Comparison of ENCODE assay signal across 24 cellular contexts in genomic region chr10:78718032-78718572, GRCh38.
DNase-seq lines count a peak whose midpoint lies in the region; ATAC-seq and TF ChIP-seq lines count a peak whose summit lies in the region.
"Had no signal": no experiment of that assay in that cellular context is flagged by ENCODE, and none has a peak within 500 bp of the region (broad histone marks: within the 10 kb centered on the region; RNA-seq: fewer than 3 reads in every experiment).

No MANE protein-coding gene starts in this region.

- H4K91ac ChIP-seq in IMR-90 (ENCODE audit: insufficient read depth, low read depth, low read length) (peak overlapping the region; percentile 83; the same call in 1 of the 2 replicates), mesenchymal stem cell (ENCODE audit: low read length) (no peak overlapping the region)

- no peaks in the 10 kb centered on the region for H3K9me3 Mint-ChIP-seq in chondrocyte (ENCODE audit: low read depth)

- H3K36me3 ChIP-seq in IMR-90 (ENCODE audit: control insufficient read depth, insufficient read depth, low read length) (no peaks in the 10 kb centered on the region), mesenchymal stem cell (ENCODE audit: control insufficient read depth in 1 of 2, insufficient read depth in 2 of 2, low read depth in 1 of 2, low read length in 2 of 2) (no peaks in the 10 kb centered on the region), suprapubic skin (no peaks in the 10 kb centered on the region)
- H3K36me3 ChIP-seq: BE2C, Peyer's patch, SJCRH30 had no signal

- no peak overlapping the region for H2AK9ac ChIP-seq in IMR-90 (replicated peaks; ENCODE audit: low read depth, low read length, poor library complexity)

- WGBS in IMR-90 (ENCODE audit: extremely low coverage in 2 of 2, insufficient read length in 1 of 2), 2 experiments: no CpG with 5 or more reads among the region's 2 CpGs
- 60% methylated on average over 2 of the region's 2 CpGs for WGBS in mesenchymal stem cell
- WGBS in suprapubic skin: 100% methylated on average over 2 of the region's 2 CpGs

- H3K9me3 ChIP-seq in AG04450 (ENCODE audit: control insufficient read depth, insufficient read depth, low read length) (peaks cover 3% of the 10 kb centered on the region; the same call in 1 of the 2 replicates), IMR-90 (ENCODE audit: control insufficient read depth, insufficient read depth, low read length) (no peaks in the 10 kb centered on the region), mesenchymal stem cell (ENCODE audit: control insufficient read depth, low read length) (no peaks in the 10 kb centered on the region), suprapubic skin (no peaks in the 10 kb centered on the region)
- H3K9me3 ChIP-seq: BE2C, Peyer's patch, SJCRH30 had no signal

- H3K27me3 Mint-ChIP-seq in chondrocyte (ENCODE audit: low read depth): peaks cover 3% of the 10 kb centered on the region

- H3K27ac Mint-ChIP-seq in chondrocyte (ENCODE audit: unreplicated experiment): peak overlapping the region; percentile 3

- CTCF ChIA-PET in AG04450 (lab: Charles Lee): no interaction called here
- CTCF ChIA-PET in IMR-90 (lab: Yijun Ruan, JAX): interaction anchor here (0.9 kb wide), 1 partner anchor 76 kb away, joined by 4 read pairs; no protein-coding TSS in a partner anchor

- peaks cover 20% of the 10 kb centered on the region for H3K4me1 Mint-ChIP-seq in chondrocyte (ENCODE audit: low read depth)
- H3K4me1 Mint-ChIP-seq: IgD-negative memory B cell had no signal

- in situ Hi-C loops in IMR-90 (cut with MboI; ENCODE audit: low sequenced_read_pairs): no loop called here

- no peaks in the 10 kb centered on the region for H3K36me3 Mint-ChIP-seq in chondrocyte (ENCODE audit: low read depth)
- H3K36me3 Mint-ChIP-seq: IgD-negative memory B cell had no signal

- H2AFZ ChIP-seq in IMR-90 (replicated peaks; ENCODE audit: low read length, poor library complexity): peak overlapping the region; percentile 55
- no peak overlapping the region for H2AFZ ChIP-seq in mesenchymal stem cell (ENCODE audit: low read depth, low read length)

- TF ChIP-seq CTCF in AG04450 (IDR thresholded peaks at IDR 0.05; ENCODE audit: low read depth, low read length) (no peak), IMR-90 (conservative IDR thresholded peaks at IDR 0.05; ENCODE audit: low read depth, low read length) (no peak), chondrocyte (IDR thresholded peaks at IDR 0.05) (no peak), suprapubic skin (IDR thresholded peaks at IDR 0.05) (no peak)

- H3K18ac ChIP-seq in IMR-90 (ENCODE audit: low read depth, low read length) (peak overlapping the region; percentile 79; the same call in 1 of the 2 replicates), mesenchymal stem cell (ENCODE audit: low read depth in 1 of 2, low read length in 2 of 2) (no peak overlapping the region)

- H3K27ac ChIP-seq in AG04450 (ENCODE audit: low read depth, low read length): peak overlapping the region; percentile 57
- H3K27ac ChIP-seq in IMR-90 (ENCODE audit: insufficient read depth, low read length): peak overlapping the region; percentile 84
- H3K27ac ChIP-seq in mesenchymal stem cell (ENCODE audit: low read length, poor library complexity, severe bottlenecking): no peak overlapping the region
- no peak overlapping the region for H3K27ac ChIP-seq in suprapubic skin
- H3K27ac ChIP-seq: SJCRH30 had no signal

- H4K8ac ChIP-seq in IMR-90 (ENCODE audit: low read depth in 2 of 2, low read length in 2 of 2) (peak overlapping the region; percentile 47 to 86; a peak in 3 of 4 replicates), mesenchymal stem cell (ENCODE audit: low read length) (no peak overlapping the region)

- intact Hi-C loops in IMR-90 (cut with micrococcal nuclease): no loop called here
- intact Hi-C loops in Right ventricle myocardium superior (cut with DNase I): no loop called here

- H3K9me1 ChIP-seq in IMR-90 (ENCODE audit: insufficient read depth, low read length): peaks cover 5% of the 10 kb centered on the region; the same call in 1 of the 2 replicates

- H4K20me1 ChIP-seq in IMR-90 (ENCODE audit: insufficient read depth, low read length): no peaks in the 10 kb centered on the region

- ATAC-seq in IMR-90 (ENCODE audit: low read depth): peak; percentile 85
- no peak for ATAC-seq in HG03520 (IDR thresholded peaks at IDR 0.05; ENCODE audit: unreplicated experiment)
- ATAC-seq in Right ventricle myocardium superior (ENCODE audit: poor library complexity): no peak
- ATAC-seq: GM12878 had no signal

- no TSS peak for BruUV-seq in IMR-90 (replicated peaks; lab: Mats Ljungman, UMichigan)

- peak overlapping the region; percentile 23; the same call in 1 of the 2 replicates for H3K4me2 ChIP-seq in IMR-90 (ENCODE audit: low read depth, low read length)
- no peak overlapping the region for H3K4me2 ChIP-seq in mesenchymal stem cell (ENCODE audit: low read length, poor library complexity, severe bottlenecking)

- H2BK120ac ChIP-seq in IMR-90 (ENCODE audit: low read depth, low read length) (peak overlapping the region; percentile 92), mesenchymal stem cell (ENCODE audit: low read depth, low read length) (no peak overlapping the region)

- POLR2A ChIA-PET in AG04450 (lab: Yijun Ruan, JAX) (interaction anchor here (0.7 to 1.0 kb wide), 3 partner anchors 10 to 38 kb away, joined by 3 read pairs; no protein-coding TSS in a partner anchor), IMR-90 (lab: Charles Lee; ENCODE audit: unreplicated experiment) (no interaction called here)

- peak overlapping the region; percentile 65 for H4K5ac ChIP-seq in IMR-90 (ENCODE audit: low read depth, low read length)

- peak overlapping the region; percentile 84 for H3K4ac ChIP-seq in IMR-90 (ENCODE audit: low read depth, low read length)
- H3K4ac ChIP-seq in mesenchymal stem cell (ENCODE audit: low read depth in 1 of 2, low read length in 2 of 2): no peak overlapping the region

- H2BK5ac ChIP-seq in IMR-90 (ENCODE audit: low read depth, low read length, poor library complexity, severe bottlenecking) (peak overlapping the region; percentile 58), mesenchymal stem cell (ENCODE audit: low read depth, low read length, poor library complexity, severe bottlenecking) (no peak overlapping the region)

- no peak overlapping the region for H3K4me3 Mint-ChIP-seq in chondrocyte (ENCODE audit: unreplicated experiment)
- H3K4me3 Mint-ChIP-seq: IgD-negative memory B cell had no signal

- H3K79me1 ChIP-seq in IMR-90 (ENCODE audit: low read depth in 1 of 2, low read length in 2 of 2) (no peaks in the 10 kb centered on the region), mesenchymal stem cell (replicated peaks; ENCODE audit: low read length, poor library complexity, severe bottlenecking) (no peaks in the 10 kb centered on the region)

- no peak; the same call in 1 of the 2 replicates for TF ChIP-seq RAD21 in IMR-90 (IDR thresholded peaks at IDR 0.05; ENCODE audit: low read length)

- H2AK5ac ChIP-seq in IMR-90 (ENCODE audit: low read depth, low read length) (no peak overlapping the region), mesenchymal stem cell (ENCODE audit: low read length, severe bottlenecking) (no peak overlapping the region)

- H2BK20ac ChIP-seq in IMR-90 (ENCODE audit: low read depth, low read length): peak overlapping the region; percentile 97

- H3K27me3 ChIP-seq in AG04450 (ENCODE audit: control insufficient read depth, insufficient read depth, low read length) (peaks cover 9% of the 10 kb centered on the region), IMR-90 (ENCODE audit: control insufficient read depth, insufficient read depth, low read length) (peaks cover 2% of the 10 kb centered on the region; the same call in 1 of the 2 replicates), mesenchymal stem cell (ENCODE audit: control insufficient read depth in 1 of 2, insufficient read depth in 1 of 2, low read length in 2 of 2) (no peaks in the 10 kb centered on the region), suprapubic skin (no peaks in the 10 kb centered on the region)
- H3K27me3 ChIP-seq: BE2C, Peyer's patch, SJCRH30 had no signal

- dilution Hi-C loops in IMR-90 (cut with HindIII; ENCODE audit: low sequenced_read_pairs, unreplicated experiment): no loop called here

- 0 out of 2 replicates have a peak overlapping the region, but pooled peaks have one; percentile 21 for H3K9ac ChIP-seq in IMR-90 (ENCODE audit: low read depth, low read length)
- H3K9ac ChIP-seq in mesenchymal stem cell (ENCODE audit: low read length): no peak overlapping the region

- H3K4me3 ChIP-seq in AG04450 (ENCODE audit: low read depth, low read length) (no peak overlapping the region), IMR-90 (ENCODE audit: insufficient read depth, low read depth, low read length) (no peak overlapping the region), mesenchymal stem cell (ENCODE audit: insufficient read depth in 1 of 2, low read depth in 1 of 2, low read length in 2 of 2) (no peak overlapping the region), suprapubic skin (no peak overlapping the region)
- H3K4me3 ChIP-seq: GM12878, Peyer's patch, SJCRH30 had no signal

- peaks cover 12% of the 10 kb centered on the region for H3K4me1 ChIP-seq in IMR-90 (ENCODE audit: control insufficient read depth, insufficient read depth, low read length)
- peaks cover 2% of the 10 kb centered on the region for H3K4me1 ChIP-seq in mesenchymal stem cell (ENCODE audit: control insufficient read depth, insufficient read depth, low read depth, low read length)
- no peaks in the 10 kb centered on the region for H3K4me1 ChIP-seq in suprapubic skin
- H3K4me1 ChIP-seq: BE2C, Peyer's patch, SJCRH30 had no signal

- peak overlapping the region; percentile 70; the same call in 2 of the 3 replicates for H2BK15ac ChIP-seq in IMR-90 (ENCODE audit: low read depth, low read length)
- H2BK15ac ChIP-seq in mesenchymal stem cell (ENCODE audit: low read depth, poor library complexity, severe bottlenecking): no peak overlapping the region

- H3K14ac ChIP-seq in IMR-90 (replicated peaks; ENCODE audit: low read depth, low read length): peak overlapping the region; percentile 53; the same call in 1 of the 2 replicates
- no peak overlapping the region for H3K14ac ChIP-seq in mesenchymal stem cell (ENCODE audit: low read length in 2 of 2)

- no peak overlapping the region for H2BK12ac ChIP-seq in mesenchymal stem cell (ENCODE audit: low read length in 2 of 2)

- H3K23ac ChIP-seq in IMR-90 (ENCODE audit: low read depth, low read length) (no peak overlapping the region; the same call in 1 of the 2 replicates), mesenchymal stem cell (ENCODE audit: low read length in 2 of 2) (no peak overlapping the region)

- no peak for TF ChIP-seq POLR2A in IMR-90 (IDR thresholded peaks at IDR 0.05; ENCODE audit: low read depth, low read length)
- TF ChIP-seq POLR2A in suprapubic skin (IDR thresholded peaks at IDR 0.05): no peak

- DNase-seq in AG04450 (ENCODE audit: low read depth, low spot score) (no peak), IMR-90 (peak; percentile 65), chondrocyte (ENCODE audit: low spot score) (no peak), mesenchymal stem cell (peak; percentile 23), D341Med (ENCODE audit: low spot score) (no peak), suprapubic skin (ENCODE audit: low spot score in 2 of 2) (no peak), Right ventricle myocardium superior (no peak)
- DNase-seq: 8988T, BE2C, DMS 273 treated with DMSO at 0.1 percent for 48 hours, DMS79 treated with DMSO at 0.1 percent for 48 hours, GOT3, HCEC 1CT, NCI-H1105, NCI-H146, NCI-H2029 treated with DMSO at 0.1 percent for 48 hours, NCI-H226, NCI-H510A treated with DMSO at 0.1 percent for 48 hours, NCI-H774, Peyer's patch, SJCRH30 had no signal

- peak overlapping the region; percentile 30; the same call in 1 of the 2 replicates for H3K56ac ChIP-seq in IMR-90 (ENCODE audit: extremely low read depth, insufficient read depth, low read length)

- TF ChIP-seq EP300 in suprapubic skin (IDR thresholded peaks at IDR 0.05): no peak

Comparison
In these comparisons a context has a peak if more than half of its experiments do, and no peak if none do; other contexts are left out.
1. DNase-seq: peak in IMR-90 (single experiment) and mesenchymal stem cell (single experiment); none in AG04450 (single experiment), chondrocyte (single experiment), D341Med (single experiment), suprapubic skin (0 of 2) and Right ventricle myocardium superior (single experiment).
2. H3K27ac ChIP-seq: peak in AG04450 (single experiment) and IMR-90 (single experiment); none in mesenchymal stem cell (single experiment) and suprapubic skin (single experiment).